8 cellular contexts compared by ENCODE assay signal in genomic region chr6:33271608-33272357, GRCh38. TPM values are rescaled to one million over a fixed set of nuclear protein-coding genes. Genes with fewer than 3 reads are reported as not detected.
A peak's percentile ranks its signal among the peaks of the same experiment; 100 is the strongest.
DNase-seq lines count a peak whose midpoint lies in the region; ATAC-seq and TF ChIP-seq lines count a peak whose summit lies in the region.

RPS18 (plus strand) TSS chr6:33272075; CDS start chr6:33272120, 45 bp downstream.
VPS52 (minus strand) TSS chr6:33271876; CDS start chr6:33271675, 201 bp downstream.

- no peaks in the 10 kb centered on the region for H3K9me3 ChIP-seq in testis

- peaks cover 43% of the 10 kb centered on the region for H3K36me3 Mint-ChIP-seq in activated naive CD4-positive, alpha-beta T cell treated with anti-CD3 and anti-CD28 coated beads, Interleukin-2, amount 50 U/mL, for 24 hours

- H3K27me3 ChIP-seq in GM06990 (replicated peaks; ENCODE audit: control insufficient read depth, insufficient read depth, low read length) (no peaks in the 10 kb centered on the region), testis (no peaks in the 10 kb centered on the region)

- no peaks in the 10 kb centered on the region for H3K27me3 Mint-ChIP-seq in activated naive CD4-positive, alpha-beta T cell treated with anti-CD3 and anti-CD28 coated beads, Interleukin-2, amount 50 U/mL, for 24 hours

- TF ChIP-seq CTCF in GM06990 (IDR thresholded peaks at IDR 0.05; ENCODE audit: insufficient read depth, low read length, poor library complexity, severe bottlenecking) (no peak), omental fat pad (IDR thresholded peaks at IDR 0.05) (no peak), testis (IDR thresholded peaks at IDR 0.05) (peak in 1 of 3 experiments; percentile 6)

- H3K27ac ChIP-seq in testis, result peak within 1 kb of the TSS; percentile 85 to 91

- intact Hi-C loops in testis (cut with DNase I; ENCODE audit: low total_unique reads), result loop anchor here (2.0 kb wide), 1 partner anchor 17 kb away; the partner anchor contains the start of genes PFDN6 and WDR46

- peaks cover 49% of the 10 kb centered on the region for H3K4me1 Mint-ChIP-seq in activated naive CD4-positive, alpha-beta T cell treated with anti-CD3 and anti-CD28 coated beads, Interleukin-2, amount 50 U/mL, for 24 hours

- peaks cover 29% of the 10 kb centered on the region for H3K4me1 ChIP-seq in testis

- DNase-seq in GM06990 (ENCODE audit: extremely low read depth, insufficient read length), result peak; percentile 91
- DNase-seq in NCI-H1092 (lab: John Stamatoyannopoulos, UW), result peak; percentile 95
- DNase-seq in glomerular endothelial cell (ENCODE audit: extremely low read depth, low read depth, low spot score), result peak; percentile 99
- peak; percentile 82 for DNase-seq in omental fat pad (ENCODE audit: low spot score)
- peak; percentile 99 for DNase-seq in testis

- peak within 1 kb of the TSS; percentile 96 for H3K4me3 Mint-ChIP-seq in activated naive CD4-positive, alpha-beta T cell treated with anti-CD3 and anti-CD28 coated beads, Interleukin-2, amount 50 U/mL, for 24 hours

- H3K27ac Mint-ChIP-seq in activated naive CD4-positive, alpha-beta T cell treated with anti-CD3 and anti-CD28 coated beads, Interleukin-2, amount 50 U/mL, for 24 hours, result peak within 1 kb of the TSS; percentile 99

- peak; percentile 96 for TF ChIP-seq POLR2A in testis (IDR thresholded peaks at IDR 0.05)

- H3K4me3 ChIP-seq in GM06990 (replicated peaks; ENCODE audit: low read depth, low read length) (peak within 1 kb of the TSS; percentile 67), testis (peak within 1 kb of the TSS; percentile 82 to 88)

- H3K36me3 ChIP-seq in GM06990 (ENCODE audit: control insufficient read depth, insufficient read depth, low read length), result peaks cover 28% of the 10 kb centered on the region
- no peaks in the 10 kb centered on the region for H3K36me3 ChIP-seq in testis (ENCODE audit: low read depth, missing control alignments)

- 0 to 1% methylated on average over 27 to 49 of the region's 49 CpGs for WGBS in testis, 2 donors

- H3K9me3 Mint-ChIP-seq in activated naive CD4-positive, alpha-beta T cell treated with anti-CD3 and anti-CD28 coated beads, Interleukin-2, amount 50 U/mL, for 24 hours, result no peaks in the 10 kb centered on the region

- ATAC-seq in HG02588 (IDR thresholded peaks at IDR 0.05; ENCODE audit: unreplicated experiment) (peak; percentile 75), SK-N-SH treated with all-trans-retinoic acid at 6 μM for 48 hours (peak; percentile 83), omental fat pad (ENCODE audit: low FRiP score) (peak; percentile 95)

TF ChIP-seq in SK-N-SH treated with all-trans-retinoic acid at 6 μM for 48 hours, 23 proteins besides CTCF, POLR2A, EP300 and RAD21:
- TF ChIP-seq CSDC2 (CRISPR knock-in tag; IDR thresholded peaks at IDR 0.05) (0 out of 2 replicates have a peak, but pooled peaks have one; percentile 22), CSRNP3 (CRISPR knock-in tag; IDR thresholded peaks at IDR 0.05) (no peak), TSHZ2 (CRISPR knock-in tag; IDR thresholded peaks at IDR 0.05) (0 out of 2 replicates have a peak, but pooled peaks have one; percentile 0), ZNF70 (CRISPR knock-in tag; IDR thresholded peaks at IDR 0.05) (peak; percentile 76), GLIS3 (CRISPR knock-in tag; IDR thresholded peaks at IDR 0.05) (peak; percentile 57; the same call in 1 of the 2 replicates), ZFP3 (CRISPR knock-in tag; IDR thresholded peaks at IDR 0.05) (no peak), POU6F1 (CRISPR knock-in tag; IDR thresholded peaks at IDR 0.05; ENCODE audit: borderline replicate concordance, low read depth) (peak; percentile 12; the same call in 1 of the 2 replicates), ARNTL (CRISPR knock-in tag; IDR thresholded peaks at IDR 0.05; ENCODE audit: borderline replicate concordance, low read depth) (no peak)

RNA-seq across cellular contexts. Expression of gene RPS18, which starts in this region (rescaled TPM):
- 2,187 and 4,134 TPM in 2 replicates for total RNA-seq in glomerular endothelial cell
- 1,000 to 10,000 TPM; 2,708 to 4,129 (median 3,024) TPM for total RNA-seq in omental fat pad
- total RNA-seq in testis, result 1,000 to 10,000 TPM in 1 of 2 donors, 100 to 1,000 TPM in 1; 685 to 1,953 TPM
- polyA plus RNA-seq in testis (ENCODE audit: insufficient read depth, low read depth, low replicate concordance), result 2,185 TPM

RNA-seq across cellular contexts. Expression of gene VPS52, which starts in this region (rescaled TPM):
- total RNA-seq in glomerular endothelial cell, result 29.6 and 34.5 TPM in 2 replicates
- 10 to 100 TPM; 20.2 to 54.5 (median 34.3) TPM for total RNA-seq in omental fat pad
- 10 to 100 TPM; 71.0 to 85.0 TPM for total RNA-seq in testis
- polyA plus RNA-seq in testis (ENCODE audit: insufficient read depth, low read depth, low replicate concordance), result 87.1 TPM

Comparison
In these comparisons a context has a peak if more than half of its experiments do, and no peak if none do; other contexts are left out.
1. Peak in every context shown above with its lines: DNase-seq, ATAC-seq, H3K4me3 ChIP-seq and H3K27ac ChIP-seq.